Comparison of ENCODE assay signal across 2 cellular contexts in genomic region chr19:5132698-5133651, GRCh38.
TF ChIP-seq lines count a peak whose summit lies in the region.

No MANE protein-coding gene starts in this region.

TF ChIP-seq in IMR-90, 13 proteins besides CTCF, POLR2A, EP300 and RAD21:
- TF ChIP-seq FOS (IDR thresholded peaks at IDR 0.05; ENCODE audit: low read depth, low read length): no peak
- TF ChIP-seq CHD1 (IDR thresholded peaks at IDR 0.05; ENCODE audit: low read depth, low read length): no peak
- no peak for TF ChIP-seq NFE2L2 (IDR thresholded peaks at IDR 0.05; ENCODE audit: low read depth, low read length)
- no peak for TF ChIP-seq USF2 (IDR thresholded peaks at IDR 0.05; ENCODE audit: low read depth, low read length)
- TF ChIP-seq ELK1 (IDR thresholded peaks at IDR 0.05; ENCODE audit: borderline replicate concordance, low read depth, low read length): no peak
- TF ChIP-seq BHLHE40 (IDR thresholded peaks at IDR 0.05; ENCODE audit: low read depth, low read length): no peak
- no peak for TF ChIP-seq RCOR1 (IDR thresholded peaks at IDR 0.05; ENCODE audit: insufficient replicate concordance, low read length)
- TF ChIP-seq CEBPB (IDR thresholded peaks at IDR 0.05; ENCODE audit: low read depth, low read length): no peak
- no peak for TF ChIP-seq MAZ (IDR thresholded peaks at IDR 0.05; ENCODE audit: borderline replicate concordance, low read depth, low read length)
- TF ChIP-seq MAFK (IDR thresholded peaks at IDR 0.05; ENCODE audit: low read depth, low read length): no peak

TF ChIP-seq in H1, 55 proteins besides CTCF, POLR2A, EP300 and RAD21:
- no peak for TF ChIP-seq ATF3 (IDR thresholded peaks at IDR 0.05; ENCODE audit: insufficient read depth, low read depth, low read length)
- TF ChIP-seq FOSL1 (IDR thresholded peaks at IDR 0.05; ENCODE audit: insufficient read depth, low read depth, low read length): no peak
- TF ChIP-seq CHD1 (IDR thresholded peaks at IDR 0.05; ENCODE audit: low read depth, low read length): no peak
- no peak for TF ChIP-seq JUN (IDR thresholded peaks at IDR 0.05; ENCODE audit: low read depth, low read length)
- TF ChIP-seq POU5F1 (IDR thresholded peaks at IDR 0.05; ENCODE audit: low read depth, low read length): no peak
- no peak for TF ChIP-seq E2F6 (IDR thresholded peaks at IDR 0.05)
- TF ChIP-seq RNF2 (IDR thresholded peaks at IDR 0.05; ENCODE audit: borderline replicate concordance, low read depth, low read length, missing control alignments, poor library complexity, severe bottlenecking): no peak
- TF ChIP-seq CEBPB (IDR thresholded peaks at IDR 0.05; ENCODE audit: low read depth, low read length): no peak
- TF ChIP-seq ATF2 (IDR thresholded peaks at IDR 0.05; ENCODE audit: low read length): no peak
- TF ChIP-seq RBBP5 (IDR thresholded peaks at IDR 0.05; ENCODE audit: borderline replicate concordance, low read depth, low read length): no peak
- TF ChIP-seq SIX5 (IDR thresholded peaks at IDR 0.05; ENCODE audit: low read depth, low read length): no peak
